ENCODE assay signal across 3 cellular contexts in the genomic region with DNA sequence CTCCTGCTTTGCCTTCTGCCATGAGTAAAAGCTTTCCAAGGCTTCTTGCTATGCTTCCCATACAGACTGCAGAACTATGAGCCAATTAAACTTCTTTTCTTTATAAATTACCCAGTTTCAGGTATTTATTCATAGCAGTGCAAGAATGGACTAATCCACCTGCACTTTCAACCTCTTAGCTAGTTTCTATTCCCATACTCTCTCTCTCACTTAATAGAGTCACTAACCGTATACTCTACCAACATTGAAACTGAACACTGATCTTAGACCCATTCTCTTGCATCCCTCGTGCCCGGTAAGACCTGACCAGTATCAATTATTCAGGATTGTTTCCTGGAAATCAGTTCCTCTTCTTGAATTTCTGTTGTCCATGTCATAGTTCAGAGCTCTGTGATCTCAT.
"Had no signal": no experiment of that assay in that cellular context is flagged by ENCODE, and none has a peak within 500 bp of the region (broad histone marks: within the 10 kb centered on the region; RNA-seq: fewer than 3 reads in every experiment).

No MANE protein-coding gene starts in this region.

- DNase-seq: GDM1, GF-D8 had no signal

- ATAC-seq: GM12878 had no signal

- H3K4me3 ChIP-seq: GM12878 had no signal
